In the genomic region with DNA sequence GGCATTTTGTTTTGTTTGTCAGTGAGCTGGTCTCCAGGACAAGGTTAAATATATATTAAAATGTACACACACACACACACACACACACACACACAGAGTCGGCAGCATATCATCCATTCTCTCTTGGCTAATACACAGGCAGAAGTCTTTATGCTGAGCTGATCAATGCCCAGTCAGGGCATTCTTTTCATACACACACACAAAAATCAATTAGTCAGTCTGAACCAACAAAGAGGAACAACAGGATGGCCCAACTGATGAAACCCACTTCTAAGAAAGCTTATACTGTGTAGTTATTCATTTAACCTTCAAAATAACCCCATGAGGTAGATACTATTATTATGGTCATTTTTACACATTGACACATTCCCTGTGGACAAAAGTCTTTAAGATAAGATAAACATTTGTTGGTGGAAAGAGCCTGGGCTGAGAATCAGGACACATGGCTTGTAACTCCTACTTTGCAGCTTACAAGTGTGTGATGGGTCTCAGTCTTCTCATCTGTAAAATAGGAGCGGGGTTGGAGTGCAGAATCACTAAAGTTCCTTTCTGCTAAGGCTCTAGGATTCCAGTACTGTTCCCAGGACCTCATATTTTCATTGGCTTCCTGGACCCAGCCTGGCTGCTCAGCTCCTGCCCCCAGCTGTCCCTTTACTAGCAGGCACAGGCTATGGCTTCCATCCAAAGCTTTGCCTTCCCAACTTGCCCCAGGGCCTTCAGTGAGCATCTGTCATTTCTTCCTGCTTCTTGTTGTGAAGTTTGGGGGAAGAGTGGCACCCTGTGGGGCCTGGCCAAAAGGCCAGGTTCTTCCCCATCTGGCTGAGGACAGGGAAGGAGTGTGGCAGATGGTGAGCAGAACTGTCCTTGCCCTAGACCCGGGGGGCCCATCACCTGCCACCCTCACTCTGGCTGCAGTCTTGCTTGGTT, we compare ENCODE assay signal across 20 cellular contexts. TPM values are rescaled to one million over a fixed set of nuclear protein-coding genes. Genes with fewer than 3 reads are reported as not detected.
DNase-seq lines count a peak whose midpoint lies in the region; ATAC-seq, FAIRE-seq and TF ChIP-seq lines count a peak whose summit lies in the region.
"Had no signal": no experiment of that assay in that cellular context is flagged by ENCODE, and none has a peak within 500 bp of the region (broad histone marks: within the 10 kb centered on the region; RNA-seq: fewer than 3 reads in every experiment).

No MANE protein-coding gene starts in this region.

- H3K36me3 ChIP-seq in PC-9 (ENCODE audit: low read depth) (no peaks in the 10 kb centered on the region), H1 (ENCODE audit: control insufficient read depth in 2 of 4, insufficient read depth in 4 of 4, low read length in 3 of 4) (no peaks in the 10 kb centered on the region)
- H3K36me3 ChIP-seq: tibial artery had no signal

- intact Hi-C loops in PC-9 (cut with micrococcal nuclease; ENCODE audit: unreplicated experiment), result loop anchor here (1.0 kb wide), 1 partner anchor 74 kb away; no protein-coding TSS in a partner anchor
- intact Hi-C loops in activated naive CD4-positive, alpha-beta T cell treated with anti-CD3 and anti-CD28 coated beads for 36 hours (cut with micrococcal nuclease), result no loop called here

- no peak overlapping the region for H3K4me3 Mint-ChIP-seq in activated naive CD4-positive, alpha-beta T cell treated with anti-CD3 and anti-CD28 coated beads for 36 hours
- H3K4me3 Mint-ChIP-seq: mesothelial cell of epicardium had no signal

- no peak for TF ChIP-seq CTCF in A549 (IDR thresholded peaks at IDR 0.05)
- 0 out of 2 replicates have a peak, but pooled peaks have one; percentile 27 for TF ChIP-seq CTCF in PC-9 (conservative IDR thresholded peaks at IDR 0.05)
- no peak for TF ChIP-seq CTCF in H1 (IDR thresholded peaks at IDR 0.05; ENCODE audit: control extremely low read depth in 1 of 3, insufficient read depth in 1 of 3, low read depth in 1 of 3, low read length in 3 of 3)

- H3K4me3 ChIP-seq in A549 (no peak overlapping the region), PC-9 (no peak overlapping the region), H1 (ENCODE audit: extremely low read depth in 1 of 4, insufficient read depth in 2 of 4, low read depth in 3 of 4, low read length in 4 of 4) (no peak overlapping the region)
- H3K4me3 ChIP-seq: dorsolateral prefrontal cortex, psoas muscle, tibial artery had no signal

- TF ChIP-seq EP300 in A549 (IDR thresholded peaks at IDR 0.05) (no peak), H1 (IDR thresholded peaks at IDR 0.05; ENCODE audit: borderline replicate concordance in 1 of 2, low read depth in 2 of 2, low read length in 2 of 2) (no peak)

- no peaks in the 10 kb centered on the region for H4K20me1 ChIP-seq in PC-9 (ENCODE audit: insufficient read depth)
- H4K20me1 ChIP-seq in H1 (replicated peaks in 1 of 2; ENCODE audit: control insufficient read depth in 1 of 2, insufficient read depth in 2 of 2, low read length in 2 of 2), result no peaks in the 10 kb centered on the region

- no peak overlapping the region for H3K27ac Mint-ChIP-seq in activated naive CD4-positive, alpha-beta T cell treated with anti-CD3 and anti-CD28 coated beads for 36 hours
- H3K27ac Mint-ChIP-seq: mesothelial cell of epicardium had no signal

- H2BK5ac ChIP-seq in H1 (ENCODE audit: low read depth, low read length), result no peak overlapping the region

- TF ChIP-seq RAD21 in A549 (conservative IDR thresholded peaks at IDR 0.05 in 1 of 2, IDR thresholded peaks at IDR 0.05 in 1 of 2) (no peak), H1 (IDR thresholded peaks at IDR 0.05 in 1 of 2, conservative IDR thresholded peaks at IDR 0.05 in 1 of 2; ENCODE audit: low read depth in 2 of 2, low read length in 2 of 2) (peak in 1 of 2 experiments; percentile 14; a peak in 1 of 4 replicates)

- BruUV-seq in PC-9 (replicated peaks; lab: Mats Ljungman, UMichigan), result no TSS peak

- TF ChIP-seq POLR2A in A549 (IDR thresholded peaks at IDR 0.05; ENCODE audit: low read length), result no peak
- no peak for TF ChIP-seq POLR2A in H1 (IDR thresholded peaks at IDR 0.05; ENCODE audit: control extremely low read depth in 1 of 2, low read depth in 2 of 2, low read length in 2 of 2)

- H3K9ac ChIP-seq in H1 (replicated peaks in 1 of 4; ENCODE audit: extremely low read depth in 1 of 4, low read depth in 3 of 4, low read length in 3 of 4), result no peak overlapping the region

- no peak overlapping the region for H2AK5ac ChIP-seq in H1 (ENCODE audit: low read depth, low read length)

- H2BK12ac ChIP-seq in H1 (ENCODE audit: low read depth, low read length), result no peak overlapping the region

- DNase-seq in A549 (ENCODE audit: low read depth in 1 of 2, low spot score in 1 of 2), result peak in 1 of 2 experiments; percentile 20
- peak; percentile 85 for DNase-seq in M059J (ENCODE audit: low read depth)
- peak; percentile 52 to 66 for DNase-seq in PC-9
- no peak for DNase-seq in H1 (ENCODE audit: low read depth in 1 of 2, low spot score in 2 of 2)
- no peak for DNase-seq in activated naive CD4-positive, alpha-beta T cell treated with anti-CD3 and anti-CD28 coated beads for 36 hours
- DNase-seq in SW 1271 (lab: John Stamatoyannopoulos, UW), result no peak
- DNase-seq: activated CD4-positive, alpha-beta T cell treated with anti-CD3 and anti-CD28 coated beads, Interleukin-2, amount 50 U/mL, for 1 hour; Caco-2; NCI-H1417 treated with DMSO at 0.1 percent for 48 hours; NK-92 treated with Interleukin-12 subunit alpha and Interleukin-12 subunit beta, amount 100 ng/mL, for 24 hours; psoas muscle; stimulated activated CD4-positive, alpha-beta T cell treated with anti-CD3 and anti-CD28 coated beads, Interleukin-1b, Interleukin-23, amount 100 ng/mL, for 48 hours; stimulated activated CD8-positive, alpha-beta memory T cell treated with anti-CD3 and anti-CD28 coated beads, Interleukin-4, amount 100 ng/mL, for 48 hours; T-helper 2 cell; tibial artery had no signal

- H3K9me3 ChIP-seq in A549 (no peaks in the 10 kb centered on the region), PC-9 (ENCODE audit: insufficient read depth, low read depth) (no peaks in the 10 kb centered on the region), H1 (ENCODE audit: insufficient read depth in 2 of 2, low read depth in 1 of 2, low read length in 1 of 2) (no peaks in the 10 kb centered on the region)
- H3K9me3 ChIP-seq: Caco-2, psoas muscle, tibial artery had no signal

- CTCF ChIA-PET in A549 (lab: Yijun Ruan, JAX) (interaction anchor here (0.5 to 3.0 kb wide), 6 partner anchors 9 to 322 kb away, joined by 3 to 10 read pairs (median 4); no protein-coding TSS in a partner anchor), PC-9 (lab: Charles Lee) (interaction anchor here (0.6 to 1.4 kb wide), 5 partner anchors 50 to 274 kb away, joined by 3 to 5 read pairs (median 4); no protein-coding TSS in a partner anchor), H1 (lab: Charles Lee; ENCODE audit: partially characterized antibody) (interaction anchor here (0.5 to 1.8 kb wide), 6 partner anchors 23 to 132 kb away, joined by 3 read pairs; no protein-coding TSS in a partner anchor)
- CTCF ChIA-PET in activated naive CD4-positive, alpha-beta T cell treated with anti-CD3 and anti-CD28 coated beads for 36 hours (lab: Charles Lee), result no interaction called here

- H3K36me3 Mint-ChIP-seq in activated naive CD4-positive, alpha-beta T cell treated with anti-CD3 and anti-CD28 coated beads for 36 hours (ENCODE audit: low read depth), result no peaks in the 10 kb centered on the region
- H3K36me3 Mint-ChIP-seq: mesothelial cell of epicardium had no signal

- H3K27ac ChIP-seq in A549 (no peak overlapping the region), PC-9 (no peak overlapping the region), H1 (ENCODE audit: low read depth, low read length) (no peak overlapping the region)
- H3K27ac ChIP-seq: psoas muscle, tibial artery had no signal

- H3K4ac ChIP-seq in H1 (replicated peaks; ENCODE audit: insufficient read length, low read depth, low read length), result no peak overlapping the region

- H3K4me1 ChIP-seq in A549, result peaks cover 7% of the 10 kb centered on the region; the same call in 1 of the 3 replicates
- H3K4me1 ChIP-seq in PC-9 (replicated peaks; ENCODE audit: insufficient read depth), result peaks cover 22% of the 10 kb centered on the region
- H3K4me1 ChIP-seq in H1 (replicated peaks in 1 of 4; ENCODE audit: control insufficient read depth in 3 of 4, insufficient read depth in 4 of 4, low read length in 3 of 4), result peaks cover 0 to 9% (median 8%) of the 10 kb centered on the region in 4 experiments; a peak in 4 of 7 replicates
- H3K4me1 ChIP-seq: Caco-2, psoas muscle had no signal

- H3K79me2 ChIP-seq in PC-9 (ENCODE audit: low read depth) (no peaks in the 10 kb centered on the region), H1 (ENCODE audit: control insufficient read depth in 1 of 2, insufficient read depth in 2 of 2, low read length in 2 of 2) (no peaks in the 10 kb centered on the region)

- POLR2A ChIA-PET in A549 (lab: Yijun Ruan, JAX), result no interaction called here
- POLR2A ChIA-PET in PC-9 (lab: Charles Lee; ENCODE audit: unreplicated experiment), result interaction anchor here (0.9 kb wide), 1 partner anchor 52 kb away, joined by 3 read pairs; no protein-coding TSS in a partner anchor
- POLR2A ChIA-PET in H1 (lab: Charles Lee; ENCODE audit: partially characterized antibody), result interaction anchor here (1.0 kb wide), 1 partner anchor 14 kb away, joined by 3 read pairs; no protein-coding TSS in a partner anchor

- H3K4me2 ChIP-seq in A549 (no peak overlapping the region), PC-9 (no peak overlapping the region), H1 (ENCODE audit: insufficient read depth in 1 of 2, low read depth in 2 of 2, low read length in 2 of 2) (no peak overlapping the region)

- H2AFZ ChIP-seq in PC-9, result no peak overlapping the region
- no peak overlapping the region for H2AFZ ChIP-seq in H1 (ENCODE audit: low read length)

- ATAC-seq in A549 (peak in 1 of 2 experiments; percentile 34; a peak in 2 of 6 replicates), GM19467 (IDR thresholded peaks at IDR 0.05; ENCODE audit: unreplicated experiment) (no peak), GM18858 (IDR thresholded peaks at IDR 0.05; ENCODE audit: unreplicated experiment) (no peak)
- ATAC-seq: psoas muscle had no signal

- 46% methylated on average over 3 of the region's 3 CpGs for WGBS in A549 (ENCODE audit: missing lambda C conversion rate)
- WGBS in H1 (ENCODE audit: extremely low coverage in 1 of 2, insufficient coverage in 1 of 2, insufficient read length in 1 of 2, insufficient replicate concordance in 2 of 2, low coverage in 1 of 2, low lambda C conversion rate in 2 of 2, missing lambda C conversion rate in 1 of 2), 2 experiments, result 94% methylated on average over 3 of the region's 3 CpGs; no CpG with 5 or more reads in 1 of the 2 experiments

- H2BK20ac ChIP-seq in H1 (ENCODE audit: low read length), result no peak overlapping the region

- H2BK15ac ChIP-seq in H1 (ENCODE audit: low read length), result no peak overlapping the region

- H3K79me1 ChIP-seq in H1 (ENCODE audit: low read depth, low read length), result no peaks in the 10 kb centered on the region

- H3K27me3 Mint-ChIP-seq in activated naive CD4-positive, alpha-beta T cell treated with anti-CD3 and anti-CD28 coated beads for 36 hours (ENCODE audit: low read depth), result no peaks in the 10 kb centered on the region

- peaks cover 9% of the 10 kb centered on the region; the same call in 1 of the 2 replicates for H3F3A ChIP-seq in PC-9 (ENCODE audit: insufficient read depth, low read depth)

- no peaks in the 10 kb centered on the region for H3K4me1 Mint-ChIP-seq in activated naive CD4-positive, alpha-beta T cell treated with anti-CD3 and anti-CD28 coated beads for 36 hours (ENCODE audit: low read depth)
- H3K4me1 Mint-ChIP-seq: mesothelial cell of epicardium had no signal

- H3K27me3 ChIP-seq in PC-9 (ENCODE audit: insufficient read depth, low read depth) (no peaks in the 10 kb centered on the region), H1 (replicated peaks in 1 of 4; ENCODE audit: control insufficient read depth in 3 of 4, extremely low read depth in 1 of 4, insufficient read depth in 3 of 4, low read length in 3 of 4) (no peaks in the 10 kb centered on the region; a peak in 2 of 7 replicates)

- H3K56ac ChIP-seq in H1 (replicated peaks; ENCODE audit: insufficient read length, low read depth, low read length), result no peak overlapping the region

- no peak overlapping the region for H4K5ac ChIP-seq in H1 (ENCODE audit: insufficient read length, low read depth, low read length)

- H3K9me2 ChIP-seq in PC-9 (ENCODE audit: insufficient read depth), result no peaks in the 10 kb centered on the region

- no peaks in the 10 kb centered on the region for H3K9me3 Mint-ChIP-seq in activated naive CD4-positive, alpha-beta T cell treated with anti-CD3 and anti-CD28 coated beads for 36 hours
- H3K9me3 Mint-ChIP-seq: mesothelial cell of epicardium had no signal

- FAIRE-seq in A549 (lab: Jason Lieb, UNC) (no peak), H1 (lab: Jason Lieb, UNC) (no peak)
- FAIRE-seq: A204.1 had no signal

- H3K18ac ChIP-seq in H1 (ENCODE audit: extremely low read depth, low read length), result no peak overlapping the region

- no peak overlapping the region for H3K14ac ChIP-seq in H1 (ENCODE audit: insufficient read length)

- no peaks in the 10 kb centered on the region for H3K23me2 ChIP-seq in H1 (ENCODE audit: low read depth, low read length)

- no peak overlapping the region for H2BK120ac ChIP-seq in H1 (replicated peaks; ENCODE audit: low read depth, low read length)

- no peak overlapping the region for H3K23ac ChIP-seq in H1 (ENCODE audit: insufficient read length)

- H4K91ac ChIP-seq in H1 (replicated peaks; ENCODE audit: insufficient read length, low read length), result no peak overlapping the region

- H4K8ac ChIP-seq in H1 (ENCODE audit: extremely low read depth, insufficient read depth, low read length), result no peak overlapping the region; the same call in 1 of the 2 replicates

RNA-seq across cellular contexts. Expression of gene GLCE, which starts 27.2 kb away (rescaled TPM):
- polyA plus RNA-seq in A549 (2011; rRNA removed) (41.8 TPM in 2 replicates), A549 (2017; fragmentation: RNase III; extraction: RNeasy Plus Mini Kit Qiagen cat#74134 plus additional on column Dnase treatment) (19.0 to 21.5 TPM (median 19.6 TPM) in 3 replicates), H1 (2011; rRNA removed) (8.4 and 22.7 TPM in 2 replicates)
- 13.2 and 14.5 TPM in 2 replicates for polyA plus RNA-seq in A549 (2012; cell fraction: cytosol; rRNA removed)
- 6.1 and 10.1 TPM in 2 replicates for polyA plus RNA-seq in A549 (2012; cell fraction: nucleus; rRNA removed)
- 21.5 and 22.8 TPM in 2 replicates for polyA minus RNA-seq in A549 (2011; rRNA and poly(A)+ RNA removed)
- total RNA-seq in M059J (2014; rRNA removed; shearing (Covaris generic)), result 14.7 and 15.5 TPM in 2 replicates
- 24.7 and 31.3 TPM in 2 replicates for total RNA-seq in PC-9 (2021)
- total RNA-seq in H1 (2021; fragmentation: NEBNext Ultra II Directional; extraction: Animal tissue kit (Norgen Biotek cat#: 25700)), result 16.2 and 17.1 TPM in 2 replicates
- 15.1 TPM for polyA plus RNA-seq in H1 (2011; cell fraction: cytosol; rRNA removed)
- polyA plus RNA-seq in H1 (2011; cell fraction: nucleus; rRNA removed), result 8.8 TPM
- polyA plus RNA-seq in H1 (2012, experiment 1 of 2), result 17.3 to 22.2 TPM (median 19.5 TPM) in 4 replicates
- polyA plus RNA-seq in H1 (2012, experiment 2 of 2), result 3.2 TPM
- 10.6 TPM for polyA plus RNA-seq in H1 (2013, experiment 1 of 2)
- polyA plus RNA-seq in H1 (2013, experiment 2 of 2), result 10.5 TPM
- 23.8 and 45.2 TPM in 2 replicates for polyA minus RNA-seq in H1 (2011; rRNA and poly(A)+ RNA removed)
- 13.1 TPM for polyA minus RNA-seq in H1 (2011; cell fraction: cytosol; rRNA and poly(A)+ RNA removed)
- 22.8 TPM for polyA minus RNA-seq in H1 (2011; cell fraction: nucleus; rRNA and poly(A)+ RNA removed)
- total RNA-seq in activated naive CD4-positive, alpha-beta T cell treated with anti-CD3 and anti-CD28 coated beads for 36 hours, result 1 to 10 TPM; 2.5 to 2.6 TPM

Comparison
In these comparisons a context has a peak if more than half of its experiments do, and no peak if none do; other contexts are left out.
1. DNase-seq: peak in M059J (single experiment) and PC-9 (2 of 2); none in H1 (0 of 2), activated naive CD4-positive, alpha-beta T cell treated with anti-CD3 and anti-CD28 coated beads for 36 hours (single experiment) and SW 1271 (0 of 2).
2. Of the 18 proteins assayed by ChIP-seq in both H1 and A549: peak only in H1: none; only in A549: none; in both: KDM1A; in neither: 16; mixed calls (peak in some experiments, not most) for 1.